13 cellular contexts compared by ENCODE assay signal in genomic region chr13:50421457-50422130, GRCh38.
DNase-seq lines count a peak whose midpoint lies in the region; ATAC-seq and TF ChIP-seq lines count a peak whose summit lies in the region.
"Had no signal": no experiment of that assay in that cellular context is flagged by ENCODE, and none has a peak within 500 bp of the region (broad histone marks: within the 10 kb centered on the region; RNA-seq: fewer than 3 reads in every experiment).

No MANE protein-coding gene starts in this region.

- H3K9me3 Mint-ChIP-seq in type B pancreatic cell = no peaks in the 10 kb centered on the region
- H3K9me3 Mint-ChIP-seq: activated naive CD4-positive, alpha-beta T cell treated with anti-CD3 and anti-CD28 coated beads for 36 hours had no signal

- H3K4me3 Mint-ChIP-seq in type B pancreatic cell = no peak overlapping the region
- H3K4me3 Mint-ChIP-seq: activated naive CD4-positive, alpha-beta T cell treated with anti-CD3 and anti-CD28 coated beads for 36 hours had no signal

- H3K4me3 ChIP-seq in ACC112 (ENCODE audit: low read depth, low read length) (no peak overlapping the region), coronary artery (no peak overlapping the region)

- H3K27ac Mint-ChIP-seq in type B pancreatic cell = no peak overlapping the region
- H3K27ac Mint-ChIP-seq: activated naive CD4-positive, alpha-beta T cell treated with anti-CD3 and anti-CD28 coated beads for 36 hours; CD4-positive, CD25-positive, alpha-beta regulatory T cell had no signal

- DNase-seq in HT-29 (ENCODE audit: low spot score) (peak; percentile 48), glomerular endothelial cell (ENCODE audit: extremely low read depth, low read depth, low spot score) (peak; percentile 52), type B pancreatic cell (ENCODE audit: extremely low spot score, unreplicated experiment) (no peak), coronary artery (ENCODE audit: low spot score) (no peak), GM19238 (ENCODE audit: insufficient read length, low spot score) (no peak)
- DNase-seq: activated CD4-positive, CD25-positive, alpha-beta regulatory T cell; activated naive CD4-positive, alpha-beta T cell treated with anti-CD3 and anti-CD28 coated beads for 36 hours; CD4-positive, CD25-positive, alpha-beta regulatory T cell; effector CD4-positive, alpha-beta T cell; NCI-H1048 had no signal

- no peak for TF ChIP-seq CTCF in type B pancreatic cell (conservative IDR thresholded peaks at IDR 0.05)
- no peak for TF ChIP-seq CTCF in coronary artery (IDR thresholded peaks at IDR 0.05)

- H3K27ac ChIP-seq in ACC112 (ENCODE audit: low read depth, low read length) = peak overlapping the region; percentile 19
- H3K27ac ChIP-seq in coronary artery = no peak overlapping the region

- H3K79me2 ChIP-seq in ACC112 (ENCODE audit: control insufficient read depth, insufficient read depth, low read length, unreplicated experiment) = no peaks in the 10 kb centered on the region

- no peaks in the 10 kb centered on the region for H3K36me3 Mint-ChIP-seq in type B pancreatic cell

- H3K4me1 Mint-ChIP-seq in type B pancreatic cell (ENCODE audit: unreplicated experiment) = peaks cover 23% of the 10 kb centered on the region

- ATAC-seq in SK-N-SH treated with all-trans-retinoic acid at 6 μM for 48 hours = peak; percentile 75
- no peak for ATAC-seq in HG02970 (IDR thresholded peaks at IDR 0.05; ENCODE audit: low FRiP score, unreplicated experiment)

- H3K36me3 ChIP-seq in ACC112 (ENCODE audit: insufficient read depth, low read length) = no peaks in the 10 kb centered on the region

- H3K4me1 ChIP-seq in ACC112 (ENCODE audit: control insufficient read depth, insufficient read depth, low read length, unreplicated experiment) = peaks cover 28% of the 10 kb centered on the region

- no peaks in the 10 kb centered on the region for H3K27me3 ChIP-seq in ACC112 (ENCODE audit: insufficient read depth, low read length)

- no peak overlapping the region for H2AFZ ChIP-seq in ACC112 (ENCODE audit: low read length, unreplicated experiment)

- H3K27me3 Mint-ChIP-seq in type B pancreatic cell = no peaks in the 10 kb centered on the region
- H3K27me3 Mint-ChIP-seq: CD4-positive, CD25-positive, alpha-beta regulatory T cell had no signal

TF ChIP-seq in SK-N-SH treated with all-trans-retinoic acid at 6 μM for 48 hours, 23 proteins besides CTCF, POLR2A, EP300 and RAD21:
- TF ChIP-seq ISL1 (CRISPR knock-in tag; IDR thresholded peaks at IDR 0.05) (0 out of 2 replicates have a peak, but pooled peaks have one; percentile 14), ZNF565 (CRISPR knock-in tag; conservative IDR thresholded peaks at IDR 0.05; ENCODE audit: low read depth) (no peak)

Comparison
In these comparisons a context has a peak if more than half of its experiments do, and no peak if none do; other contexts are left out.
1. DNase-seq: peak in HT-29 (single experiment) and glomerular endothelial cell (single experiment); none in type B pancreatic cell (single experiment), coronary artery (single experiment) and GM19238 (single experiment).